ENCODE assay signal across 1 cellular context in genomic region chr20:5080384-5080877, GRCh38.
TF ChIP-seq lines count a peak whose summit lies in the region.

No MANE protein-coding gene starts in this region.

TF ChIP-seq in SK-N-SH treated with all-trans-retinoic acid at 6 μM for 48 hours, 23 proteins besides CTCF, POLR2A, EP300 and RAD21 (continued from another document):
- TF ChIP-seq TSHZ2 (CRISPR knock-in tag; IDR thresholded peaks at IDR 0.05): no peak
TF ChIP-seq in SK-N-SH treated with all-trans-retinoic acid at 6 μM for 48 hours: peak in this region for 0.
